9 cellular contexts compared by ENCODE assay signal in the genomic region with DNA sequence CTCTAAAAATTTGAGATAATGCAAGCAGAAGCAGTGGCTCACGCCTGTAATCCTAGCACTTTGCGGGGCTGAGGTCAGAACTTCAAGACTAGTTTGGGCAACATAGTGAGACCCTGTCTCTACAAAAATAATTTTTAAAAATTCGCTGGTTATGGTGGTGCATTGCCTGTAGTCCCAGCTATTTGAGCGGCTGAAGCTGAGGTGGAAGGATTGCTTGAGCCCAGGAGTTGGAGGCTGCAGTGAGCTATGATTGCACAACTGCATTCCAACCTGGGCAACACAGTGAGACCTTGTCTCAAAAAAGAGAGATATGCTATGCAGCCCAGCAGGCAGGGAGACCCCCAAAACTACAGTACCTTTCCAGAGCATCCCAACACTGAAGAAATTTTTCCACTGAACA. TPM values are rescaled to one million over a fixed set of nuclear protein-coding genes. Genes with fewer than 3 reads are reported as not detected.
DNase-seq lines count a peak whose midpoint lies in the region; TF ChIP-seq lines count a peak whose summit lies in the region.
"Had no signal": no experiment of that assay in that cellular context is flagged by ENCODE, and none has a peak within 500 bp of the region (broad histone marks: within the 10 kb centered on the region; RNA-seq: fewer than 3 reads in every experiment).

No MANE protein-coding gene starts in this region.

- no peaks in the 10 kb centered on the region for H3K9me3 ChIP-seq in OCI-LY3 (ENCODE audit: insufficient read depth, low read length)
- H3K9me3 ChIP-seq in effector memory CD4-positive, alpha-beta T cell (ENCODE audit: control insufficient read depth, low read length): no peaks in the 10 kb centered on the region
- no peaks in the 10 kb centered on the region for H3K9me3 ChIP-seq in neural progenitor cell (ENCODE audit: low read depth)

- no peak for DNase-seq in GM12865 (ENCODE audit: low read depth)
- no peak for DNase-seq in effector memory CD4-positive, alpha-beta T cell
- no peak for DNase-seq in neural progenitor cell (ENCODE audit: low spot score)
- DNase-seq in NCI-H345 (lab: John Stamatoyannopoulos, UW): no peak
- no peak for DNase-seq in NCI-H2171 treated with DMSO at 0.1 percent for 48 hours (lab: John Stamatoyannopoulos, UW)
- no peak for DNase-seq in caudate nucleus (lab: John Stamatoyannopoulos, UW)
- no peak for DNase-seq in middle frontal gyrus (ENCODE audit: extremely low spot score, low spot score)
- DNase-seq: stimulated activated CD4-positive, alpha-beta T cell treated with anti-CD3 and anti-CD28 coated beads, Interleukin-2, amount 100 ng/mL, for 48 hours had no signal

- H3K27me3 Mint-ChIP-seq in neural progenitor cell (ENCODE audit: insufficient read depth, low read depth): peaks cover 3% of the 10 kb centered on the region

- H3K79me2 ChIP-seq in OCI-LY3 (ENCODE audit: low read length) (peaks cover 98% of the 10 kb centered on the region), neural progenitor cell (ENCODE audit: low read depth) (peaks cover 78% of the 10 kb centered on the region)

- no peaks in the 10 kb centered on the region for H3K9me3 Mint-ChIP-seq in neural progenitor cell

- H3F3A ChIP-seq in neural progenitor cell (ENCODE audit: low read depth): no peaks in the 10 kb centered on the region

- peaks cover 22% of the 10 kb centered on the region for H3K36me3 Mint-ChIP-seq in neural progenitor cell

- no peak overlapping the region for H3K27ac Mint-ChIP-seq in neural progenitor cell

- H3K4me3 ChIP-seq in GM12865 (ENCODE audit: low read depth, low read length) (peak overlapping the region; percentile 76), OCI-LY3 (ENCODE audit: low read length) (peak overlapping the region; percentile 93), neural progenitor cell (peak overlapping the region; percentile 87)
- H3K4me3 ChIP-seq in effector memory CD4-positive, alpha-beta T cell (ENCODE audit: insufficient read depth, low read depth, low read length, poor library complexity, severe bottlenecking): peak overlapping the region; percentile 87

- peaks cover 54% of the 10 kb centered on the region for H4K20me1 ChIP-seq in OCI-LY3 (ENCODE audit: insufficient read depth, low read length)
- H4K20me1 ChIP-seq in neural progenitor cell (ENCODE audit: low read depth): no peaks in the 10 kb centered on the region

- H3K9ac ChIP-seq in OCI-LY3 (ENCODE audit: low read length): peak overlapping the region; percentile 98
- H3K9ac ChIP-seq in neural progenitor cell: no peak overlapping the region

- H3K27me3 ChIP-seq in OCI-LY3 (ENCODE audit: low read depth, low read length) (no peaks in the 10 kb centered on the region), neural progenitor cell (no peaks in the 10 kb centered on the region)
- H3K27me3 ChIP-seq in effector memory CD4-positive, alpha-beta T cell (replicated peaks; ENCODE audit: control insufficient read depth, insufficient read depth, low read length, poor library complexity, severe bottlenecking): no peaks in the 10 kb centered on the region

- peaks cover 60% of the 10 kb centered on the region for H3K36me3 ChIP-seq in OCI-LY3 (replicated peaks; ENCODE audit: low read depth, low read length)
- H3K36me3 ChIP-seq in effector memory CD4-positive, alpha-beta T cell (ENCODE audit: control insufficient read depth, insufficient read depth, low read length): peaks cover 10% of the 10 kb centered on the region
- peaks cover 18% of the 10 kb centered on the region for H3K36me3 ChIP-seq in neural progenitor cell

- H3K27ac ChIP-seq in OCI-LY3 (ENCODE audit: low read length) (peak overlapping the region; percentile 94), neural progenitor cell (no peak overlapping the region), caudate nucleus (ENCODE audit: low read depth, low read length) (no peak overlapping the region)
- no peak overlapping the region for H3K27ac ChIP-seq in effector memory CD4-positive, alpha-beta T cell (ENCODE audit: insufficient read depth, low read length, poor library complexity, severe bottlenecking)

- peaks cover 18% of the 10 kb centered on the region for H3K4me1 Mint-ChIP-seq in neural progenitor cell

- TF ChIP-seq CTCF in GM12865 (IDR thresholded peaks at IDR 0.05; ENCODE audit: insufficient read depth, low read depth, low read length, missing control alignments) (no peak), OCI-LY3 (IDR thresholded peaks at IDR 0.05; ENCODE audit: low read depth, low read length) (no peak), neural progenitor cell (IDR thresholded peaks at IDR 0.05) (no peak)

- peak overlapping the region; percentile 51 for H3K4me3 Mint-ChIP-seq in neural progenitor cell

- H2AFZ ChIP-seq in OCI-LY3 (ENCODE audit: low read depth, low read length): no peak overlapping the region
- H2AFZ ChIP-seq in neural progenitor cell (replicated peaks): no peak overlapping the region

- H3K4me2 ChIP-seq in OCI-LY3 (ENCODE audit: low read length) (peak overlapping the region; percentile 82), neural progenitor cell (peak overlapping the region; percentile 92)

- peaks cover 61% of the 10 kb centered on the region for H3K4me1 ChIP-seq in OCI-LY3 (ENCODE audit: low read length)
- peaks cover 15% of the 10 kb centered on the region for H3K4me1 ChIP-seq in effector memory CD4-positive, alpha-beta T cell (ENCODE audit: control insufficient read depth, insufficient read depth, low read length, poor library complexity, severe bottlenecking)
- H3K4me1 ChIP-seq in neural progenitor cell: peaks cover 11% of the 10 kb centered on the region

RNA-seq across cellular contexts. Expression of a gene that starts 2.3 kb away (rescaled TPM):
- 94.6 and 96.4 TPM in 2 replicates for total RNA-seq in neural progenitor cell (ENCODE audit: low replicate concordance)
